Comparison of ENCODE assay signal across 1 cellular context in the genomic region with DNA sequence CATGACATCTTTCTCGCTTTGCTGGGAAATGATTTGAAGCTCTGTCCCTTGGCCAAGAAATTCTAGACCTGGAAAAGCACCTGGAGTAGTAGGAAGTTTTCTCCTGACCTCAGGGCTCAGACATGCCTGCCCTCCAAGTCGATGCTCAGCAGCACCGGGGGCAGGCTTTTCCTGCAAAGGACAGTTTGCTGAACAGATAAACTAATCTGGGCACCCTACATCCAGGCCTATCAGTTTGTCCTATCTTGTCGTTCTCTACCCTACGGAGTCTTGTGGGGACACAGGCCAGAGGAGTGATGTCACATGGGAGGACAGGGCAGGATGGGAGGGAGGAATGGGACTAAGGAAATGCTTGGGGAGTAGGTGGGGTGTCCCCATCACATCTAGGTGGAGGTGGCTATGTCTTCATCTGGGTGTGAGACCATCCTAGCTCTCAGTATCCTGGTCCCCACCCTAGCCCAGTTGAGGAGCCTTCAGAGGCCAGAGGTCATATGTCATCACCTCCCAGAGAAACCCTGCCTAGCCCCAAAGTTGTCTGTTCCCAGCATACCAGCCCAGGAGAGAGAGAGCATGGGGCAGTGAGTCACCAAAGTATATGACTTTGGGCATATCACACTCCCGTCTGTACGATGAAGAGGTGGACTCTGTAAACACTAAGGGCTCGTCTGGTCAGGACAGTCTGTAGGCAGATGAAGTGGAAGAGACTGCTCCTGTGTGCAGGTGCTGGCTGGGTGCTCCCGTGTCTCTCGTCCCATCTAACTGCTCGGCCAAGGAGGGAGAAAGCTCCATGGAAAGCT.
TF ChIP-seq lines count a peak whose summit lies in the region.

No MANE protein-coding gene starts in this region.

TF ChIP-seq in IMR-90, 13 proteins besides CTCF, POLR2A, EP300 and RAD21:
- TF ChIP-seq RFX5 (IDR thresholded peaks at IDR 0.05; ENCODE audit: low read depth, low read length) (no peak), FOS (IDR thresholded peaks at IDR 0.05; ENCODE audit: low read depth, low read length) (0 out of 2 replicates have a peak, but pooled peaks have one; percentile 28)
